29 cellular contexts compared by ENCODE assay signal in genomic region chr13:38303816-38304215, GRCh38.
"Had no signal": no experiment of that assay in that cellular context is flagged by ENCODE, and none has a peak within 500 bp of the region (broad histone marks: within the 10 kb centered on the region; RNA-seq: fewer than 3 reads in every experiment).

No MANE protein-coding gene starts in this region.

- H3K9me3 ChIP-seq: adrenal gland, ascending aorta had no signal

- DNase-seq: activated B cell treated with CpG ODN at 0.5 μM for 24 hours; activated CD4-positive, alpha-beta memory T cell treated with anti-CD3 and anti-CD28 coated beads for 36 hours; activated CD4-positive, alpha-beta T cell treated with anti-CD3 and anti-CD28 coated beads for 4 hours; activated CD4-positive, alpha-beta T cell treated with anti-CD3 and anti-CD28 coated beads, Interleukin-2, amount 10 ng/mL, durations not matched to agents 24 days and 14 days; activated CD4-positive, alpha-beta T cell treated with anti-CD3 and anti-CD28 coated beads, Interleukin-2, amount 50 U/mL, for 1 hour; activated CD4-positive, alpha-beta T cell treated with anti-CD3 and anti-CD28 coated beads, Interleukin-2, amount 50 U/mL, for 4 hours; activated CD4-positive, CD25-positive, alpha-beta regulatory T cell treated with anti-CD3 and anti-CD28 coated beads, Interleukin-2, amount 50 U/mL, for 72 hours; activated CD8-positive, alpha-beta memory T cell treated with anti-CD3 and anti-CD28 coated beads, Interleukin-2, amount 50 U/mL, for 4 hours; activated CD8-positive, alpha-beta T cell treated with anti-CD3 and anti-CD28 coated beads for 36 hours; activated effector memory CD4-positive, alpha-beta T cell treated with anti-CD3 and anti-CD28 coated beads, Interleukin-2, amount 50 U/mL, for 16 hours; activated gamma-delta T cell treated with Interleukin-2 at 50 U/mL for 16 hours; activated naive CD4-positive, alpha-beta T cell; activated naive CD4-positive, alpha-beta T cell treated with anti-CD3 and anti-CD28 coated beads for 36 hours; activated naive CD4-positive, alpha-beta T cell treated with anti-CD3 and anti-CD28 coated beads, Interleukin-2, amount 50 U/mL, for 16 hours; activated naive CD8-positive, alpha-beta T cell treated with anti-CD3 and anti-CD28 coated beads for 36 hours; activated T-cell treated with anti-CD3 and anti-CD28 coated beads for 4 hours; activated T-cell treated with anti-CD3 and anti-CD28 coated beads, Interleukin-2, amount 50 U/mL, for 1 hour; activated T-cell treated with anti-CD3 and anti-CD28 coated beads, Interleukin-2, amount 50 U/mL, for 4 hours; activated T-cell treated with anti-CD3 and anti-CD28 coated beads, Interleukin-2, amount 50 U/mL, for 72 hours; adrenal gland; amniotic stem cell; caudate nucleus; cerebellar nuclear complex; T-helper 1 cell; T-helper 2 cell; T-helper 9 cell had no signal

- H3K27me3 ChIP-seq: adrenal gland, ascending aorta, cardiac muscle cell had no signal

- H3K27ac ChIP-seq: adrenal gland, ascending aorta, cardiac muscle cell, VCaP had no signal

- H3K4me1 ChIP-seq: adrenal gland, ascending aorta had no signal

- H3K36me3 ChIP-seq: adrenal gland, ascending aorta, cardiac muscle cell had no signal

- H3K4me3 ChIP-seq: adrenal gland, ascending aorta, cardiac muscle cell had no signal
